ENCODE assay signal across 22 cellular contexts in genomic region chr21:36075171-36075570, GRCh38. TPM values are rescaled to one million over a fixed set of nuclear protein-coding genes. Genes with fewer than 3 reads are reported as not detected.
DNase-seq lines count a peak whose midpoint lies in the region; FAIRE-seq and TF ChIP-seq lines count a peak whose summit lies in the region.
"Had no signal": no experiment of that assay in that cellular context is flagged by ENCODE, and none has a peak within 500 bp of the region (broad histone marks: within the 10 kb centered on the region; RNA-seq: fewer than 3 reads in every experiment).

No MANE protein-coding gene starts in this region.

- H2AK5ac ChIP-seq in mesenchymal stem cell (ENCODE audit: low read length, severe bottlenecking), result no peak overlapping the region

- dilution Hi-C loops in keratinocyte (cut with MboI; ENCODE audit: extremely low pct_ligation_motif_present, low sequenced_read_pairs), result no loop called here

- H3K79me1 ChIP-seq in mesenchymal stem cell (replicated peaks; ENCODE audit: low read length, poor library complexity, severe bottlenecking), result no peaks in the 10 kb centered on the region

- H2BK12ac ChIP-seq in mesenchymal stem cell (ENCODE audit: low read length in 2 of 2), result no peak overlapping the region

- H3K27ac ChIP-seq in keratinocyte (ENCODE audit: control insufficient read depth, insufficient read depth, low read length), result peak overlapping the region; percentile 28
- no peak overlapping the region for H3K27ac ChIP-seq in mesenchymal stem cell (ENCODE audit: low read length, poor library complexity, severe bottlenecking)
- H3K27ac ChIP-seq: 22Rv1; BLaER1 treated with 17β-estradiol and CSF1 and Interleukin-3, amounts not matched to agents 10 nM and 100 nM; foreskin keratinocyte; left lung; spleen had no signal

- H3K9ac ChIP-seq in keratinocyte (ENCODE audit: control insufficient read depth, extremely low read depth, insufficient read depth, low read length) (peak overlapping the region; percentile 19), mesenchymal stem cell (ENCODE audit: low read length) (no peak overlapping the region)
- H3K9ac ChIP-seq: BLaER1 treated with 17β-estradiol and CSF1 and Interleukin-3, amounts not matched to agents 10 nM and 100 nM had no signal

- DNase-seq in DMS 273 (lab: John Stamatoyannopoulos, UW; ENCODE audit: unreplicated experiment) (peak; percentile 5), DMS 273 treated with DMSO at 0.1 percent for 48 hours (lab: John Stamatoyannopoulos, UW) (no peak), bronchial epithelial cell (ENCODE audit: low read depth) (peak; percentile 45), keratinocyte (ENCODE audit: low read depth, low spot score) (no peak), superior temporal gyrus (ENCODE audit: extremely low spot score) (peak; percentile 92), HFFc6 (no peak), mesenchymal stem cell (no peak), NAMALWA (ENCODE audit: low spot score) (no peak)
- DNase-seq: activated B cell treated with CpG ODN at 0.5 μM for 24 hours, DMS53, Kasumi-1, left lung, NCI-H1694, NCI-H446 treated with DMSO at 0.1 percent for 48 hours, SHP77 treated with DMSO at 0.1 percent for 48 hours, spleen, trophoblast cell had no signal

- H3K27me3 Mint-ChIP-seq in HFFc6 (ENCODE audit: insufficient read depth), result peaks cover 2% of the 10 kb centered on the region; the same call in 1 of the 2 replicates
- H3K27me3 Mint-ChIP-seq: activated B cell treated with CpG ODN at 0.5 μM for 24 hours had no signal

- H4K8ac ChIP-seq in mesenchymal stem cell (ENCODE audit: low read length), result no peak overlapping the region

- H4K91ac ChIP-seq in mesenchymal stem cell (ENCODE audit: low read length), result no peak overlapping the region

- H3K4me2 ChIP-seq in keratinocyte (ENCODE audit: control insufficient read depth, extremely low read depth, insufficient read depth, low read depth, low read length) (peak overlapping the region; percentile 0), mesenchymal stem cell (ENCODE audit: low read length, poor library complexity, severe bottlenecking) (no peak overlapping the region)
- H3K4me2 ChIP-seq: BLaER1 treated with 17β-estradiol and CSF1 and Interleukin-3, amounts not matched to agents 10 nM and 100 nM had no signal

- no peak overlapping the region for H2BK120ac ChIP-seq in mesenchymal stem cell (ENCODE audit: low read depth, low read length)

- H3K36me3 Mint-ChIP-seq in HFFc6 (ENCODE audit: low read depth), result peaks cover 23% of the 10 kb centered on the region

- H3K9me3 Mint-ChIP-seq in HFFc6, result no peaks in the 10 kb centered on the region
- H3K9me3 Mint-ChIP-seq: activated B cell treated with CpG ODN at 0.5 μM for 24 hours had no signal

- FAIRE-seq in bronchial epithelial cell (lab: Jason Lieb, UNC) (no peak), keratinocyte (lab: Jason Lieb, UNC) (peak; percentile 20)
- FAIRE-seq: endometrium had no signal

- no peak overlapping the region for H3K18ac ChIP-seq in mesenchymal stem cell (ENCODE audit: low read depth in 1 of 2, low read length in 2 of 2)

- H3K4ac ChIP-seq in mesenchymal stem cell (ENCODE audit: low read depth in 1 of 2, low read length in 2 of 2), result no peak overlapping the region

- no peak overlapping the region for H3K27ac Mint-ChIP-seq in HFFc6
- H3K27ac Mint-ChIP-seq: activated B cell treated with CpG ODN at 0.5 μM for 24 hours; T-helper 1 cell treated with Interleukin-12 subunit alpha and Interleukin-12 subunit beta and Interleukin-4 antibody, amounts not matched to agents 30 μg/mL and 1 μg/mL, for 36 hours had no signal

- H3K14ac ChIP-seq in mesenchymal stem cell (ENCODE audit: low read length in 2 of 2), result no peak overlapping the region

- H3K4me1 Mint-ChIP-seq in HFFc6 (ENCODE audit: low read depth), result peaks cover 37% of the 10 kb centered on the region

- H2BK5ac ChIP-seq in mesenchymal stem cell (ENCODE audit: low read depth, low read length, poor library complexity, severe bottlenecking), result no peak overlapping the region

- H2BK15ac ChIP-seq in mesenchymal stem cell (ENCODE audit: low read depth, poor library complexity, severe bottlenecking), result no peak overlapping the region

- H3K36me3 ChIP-seq in bronchial epithelial cell (ENCODE audit: control insufficient read depth, insufficient read depth, low read length), result peaks cover 11% of the 10 kb centered on the region
- peaks cover 8 to 15% of the 10 kb centered on the region in 2 experiments for H3K36me3 ChIP-seq in keratinocyte (ENCODE audit: control insufficient read depth in 2 of 2, extremely low read depth in 1 of 2, insufficient read depth in 2 of 2, low read length in 2 of 2)
- peaks cover 0 to 39% of the 10 kb centered on the region in 2 experiments for H3K36me3 ChIP-seq in mesenchymal stem cell (ENCODE audit: control insufficient read depth in 1 of 2, insufficient read depth in 2 of 2, low read depth in 1 of 2, low read length in 2 of 2)

- H3K4me1 ChIP-seq in keratinocyte (ENCODE audit: control insufficient read depth, extremely low read depth, insufficient read depth, low read length) (peaks cover 56% of the 10 kb centered on the region), mesenchymal stem cell (ENCODE audit: control insufficient read depth, insufficient read depth, low read depth, low read length) (no peaks in the 10 kb centered on the region)

- peaks cover 18% of the 10 kb centered on the region for H3K79me2 ChIP-seq in keratinocyte (ENCODE audit: control insufficient read depth, insufficient read depth, low read length)

- no peaks in the 10 kb centered on the region for H4K20me1 ChIP-seq in keratinocyte (ENCODE audit: control insufficient read depth, extremely low read depth, insufficient read depth, low read length)
- H4K20me1 ChIP-seq: BLaER1 treated with 17β-estradiol and CSF1 and Interleukin-3, amounts not matched to agents 10 nM and 100 nM had no signal

- H3K4me3 ChIP-seq in bronchial epithelial cell (ENCODE audit: low read depth, low read length) (no peak overlapping the region), keratinocyte (ENCODE audit: control insufficient read depth in 2 of 3, extremely low read depth in 1 of 3, insufficient read depth in 2 of 3, low read depth in 1 of 3, low read length in 3 of 3) (no peak overlapping the region), mesenchymal stem cell (ENCODE audit: insufficient read depth in 1 of 2, low read depth in 1 of 2, low read length in 2 of 2) (no peak overlapping the region)
- H3K4me3 ChIP-seq: BLaER1 treated with 17β-estradiol and CSF1 and Interleukin-3, amounts not matched to agents 10 nM and 100 nM; left lung; spleen had no signal

- no peak overlapping the region for H2AFZ ChIP-seq in keratinocyte (ENCODE audit: control insufficient read depth, low read length)
- no peak overlapping the region for H2AFZ ChIP-seq in mesenchymal stem cell (ENCODE audit: low read depth, low read length)

- H3K9me3 ChIP-seq in keratinocyte (ENCODE audit: control insufficient read depth, low read depth, low read length) (no peaks in the 10 kb centered on the region), mesenchymal stem cell (ENCODE audit: control insufficient read depth, low read length) (no peaks in the 10 kb centered on the region)
- H3K9me3 ChIP-seq: left lung, spleen had no signal

- peaks cover 5% of the 10 kb centered on the region for H3K9me1 ChIP-seq in keratinocyte (ENCODE audit: control insufficient read depth, extremely low read depth, insufficient read depth, low read length)

- TF ChIP-seq CTCF in bronchial epithelial cell (IDR thresholded peaks at IDR 0.05; ENCODE audit: insufficient read depth, low read length, severe bottlenecking) (no peak), keratinocyte (optimal IDR thresholded peaks at IDR 0.05 in 1 of 3, IDR thresholded peaks at IDR 0.05 in 1 of 3, conservative IDR thresholded peaks at IDR 0.05 in 1 of 3; ENCODE audit: extremely low read depth in 1 of 3, insufficient read depth in 2 of 3, low read length in 3 of 3) (no peak), HFFc6 (IDR thresholded peaks at IDR 0.05) (no peak)

- WGBS in mesenchymal stem cell, result 94% methylated on average over 3 of the region's 3 CpGs

- H3K27me3 ChIP-seq in bronchial epithelial cell (ENCODE audit: control insufficient read depth, insufficient read depth, low read length) (no peaks in the 10 kb centered on the region), keratinocyte (ENCODE audit: control insufficient read depth, extremely low read depth, insufficient read depth, low read length) (no peaks in the 10 kb centered on the region), mesenchymal stem cell (ENCODE audit: control insufficient read depth in 1 of 2, insufficient read depth in 1 of 2, low read length in 2 of 2) (peaks cover 0 to 20% of the 10 kb centered on the region in 2 experiments)
- H3K27me3 ChIP-seq: BLaER1 treated with 17β-estradiol and CSF1 and Interleukin-3, amounts not matched to agents 10 nM and 100 nM; foreskin keratinocyte; left lung; spleen had no signal

- no peak overlapping the region for H3K4me3 Mint-ChIP-seq in HFFc6
- H3K4me3 Mint-ChIP-seq: activated B cell treated with CpG ODN at 0.5 μM for 24 hours; T-helper 1 cell treated with Interleukin-12 subunit alpha and Interleukin-12 subunit beta and Interleukin-4 antibody, amounts not matched to agents 30 μg/mL and 1 μg/mL, for 36 hours had no signal

- H3K23ac ChIP-seq in mesenchymal stem cell (ENCODE audit: low read length in 2 of 2), result no peak overlapping the region

RNA-seq across cellular contexts. Expression of gene CBR1, which starts 5.3 kb away (rescaled TPM):
- 60.4 and 111 TPM in 2 replicates for total RNA-seq in bronchial epithelial cell
- polyA plus RNA-seq in keratinocyte, result 188 to 269 TPM (median 207 TPM) in 3 replicates
- 46.5 TPM for polyA plus RNA-seq in keratinocyte (2011; ENCODE audit: low read depth)
- polyA plus RNA-seq in keratinocyte (2011; cell fraction: cytosol; rRNA removed), result 157 and 252 TPM in 2 replicates
- 136 and 160 TPM in 2 replicates for polyA plus RNA-seq in keratinocyte (2011; cell fraction: nucleus; rRNA removed)
- polyA plus RNA-seq in keratinocyte (2012; ENCODE audit: low replicate concordance), result 109 and 180 TPM in 2 replicates
- polyA minus RNA-seq in keratinocyte, result 53.4 to 72.4 TPM (median 69.5 TPM) in 3 replicates
- polyA minus RNA-seq in keratinocyte (2011; cell fraction: cytosol; rRNA and poly(A)+ RNA removed), result 363 TPM
- polyA minus RNA-seq in keratinocyte (2011; cell fraction: nucleus; rRNA and poly(A)+ RNA removed), result 69.5 and 80.8 TPM in 2 replicates
- total RNA-seq in HFFc6 (2021; fragmentation: NEBNext Ultra II Directional; extraction: Animal tissue kit (Norgen Biotek cat#: 25700)), result 100 to 1,000 TPM; 103 to 144 (median 138) TPM
- 12.2 TPM for polyA plus RNA-seq in mesenchymal stem cell (2013, experiment 1 of 2)
- 12.8 TPM for polyA plus RNA-seq in mesenchymal stem cell (2013, experiment 2 of 2)

RNA-seq across cellular contexts. Expression of gene SETD4, which starts 14.8 kb away (rescaled TPM):
- 13.4 and 16.6 TPM in 2 replicates for total RNA-seq in bronchial epithelial cell
- polyA plus RNA-seq in keratinocyte, result 15.1 to 16.8 TPM (median 15.8 TPM) in 3 replicates
- polyA plus RNA-seq in keratinocyte (2011; ENCODE audit: low read depth), result 11.3 TPM
- 10.0 and 10.5 TPM in 2 replicates for polyA plus RNA-seq in keratinocyte (2011; cell fraction: cytosol; rRNA removed)
- polyA plus RNA-seq in keratinocyte (2011; cell fraction: nucleus; rRNA removed), result 44.9 and 47.4 TPM in 2 replicates
- polyA plus RNA-seq in keratinocyte (2012; ENCODE audit: low replicate concordance), result 10.5 and 12.3 TPM in 2 replicates
- polyA minus RNA-seq in keratinocyte, result 12.2 to 14.2 TPM (median 13.4 TPM) in 3 replicates
- polyA minus RNA-seq in keratinocyte (2011; cell fraction: cytosol; rRNA and poly(A)+ RNA removed), result 9.4 TPM
- polyA minus RNA-seq in keratinocyte (2011; cell fraction: nucleus; rRNA and poly(A)+ RNA removed), result 11.4 and 18.9 TPM in 2 replicates
- 10 to 100 TPM in 1 of 6 experiments, 1 to 10 TPM in 5; 7.6 to 10.1 (median 8.7) TPM for total RNA-seq in HFFc6 (2021; fragmentation: NEBNext Ultra II Directional; extraction: Animal tissue kit (Norgen Biotek cat#: 25700))
- polyA plus RNA-seq in mesenchymal stem cell (2013, experiment 1 of 2), result 10.5 TPM
- 10.3 TPM for polyA plus RNA-seq in mesenchymal stem cell (2013, experiment 2 of 2)

RNA-seq across cellular contexts. Expression of gene CBR3, which starts 59.7 kb away (rescaled TPM):
- total RNA-seq in bronchial epithelial cell, result 0.26 and 0.38 TPM in 2 replicates
- 0.70 to 1.8 TPM (median 1.3 TPM) in 3 replicates for polyA plus RNA-seq in keratinocyte
- polyA plus RNA-seq in keratinocyte (2011; ENCODE audit: low read depth), result not detected
- polyA plus RNA-seq in keratinocyte (2011; cell fraction: cytosol; rRNA removed), result 0.34 and 0.47 TPM in 2 replicates
- 0.16 TPM in 1 of 2 replicates, not detected in the other for polyA plus RNA-seq in keratinocyte (2011; cell fraction: nucleus; rRNA removed)
- 0.90 and 2.8 TPM in 2 replicates for polyA plus RNA-seq in keratinocyte (2012; ENCODE audit: low replicate concordance)
- 0.62 to 0.77 TPM in 2 of 3 replicates, not detected in the other for polyA minus RNA-seq in keratinocyte
- polyA minus RNA-seq in keratinocyte (2011; cell fraction: cytosol; rRNA and poly(A)+ RNA removed), result not detected
- 0.42 TPM in 1 of 2 replicates, not detected in the other for polyA minus RNA-seq in keratinocyte (2011; cell fraction: nucleus; rRNA and poly(A)+ RNA removed)
- 10 to 100 TPM; 15.1 to 25.9 (median 23.5) TPM for total RNA-seq in HFFc6 (2021; fragmentation: NEBNext Ultra II Directional; extraction: Animal tissue kit (Norgen Biotek cat#: 25700))
- 4.1 TPM for polyA plus RNA-seq in mesenchymal stem cell (2013, experiment 1 of 2)
- 4.1 TPM for polyA plus RNA-seq in mesenchymal stem cell (2013, experiment 2 of 2)

Comparison
In these comparisons a context has a peak if more than half of its experiments do, and no peak if none do; other contexts are left out.
1. DNase-seq: peak in DMS 273 (single experiment), bronchial epithelial cell (single experiment) and superior temporal gyrus (single experiment); none in DMS 273 treated with DMSO at 0.1 percent for 48 hours (single experiment), keratinocyte (single experiment), HFFc6 (single experiment), mesenchymal stem cell (single experiment) and NAMALWA (single experiment).
2. RNA of gene CBR3, which starts 59.7 kb away (total RNA-seq): 15.1 to 25.9 TPM in HFFc6; 0.26 to 0.38 TPM in bronchial epithelial cell; every median in the first group is over 10 times any median in the second.